In genomic region chr4:182478475-182478874, GRCh38 we compare ENCODE assay signal across 8 cellular contexts.
A peak's percentile ranks its signal among the peaks of the same experiment; 100 is the strongest.
DNase-seq lines count a peak whose midpoint lies in the region; ATAC-seq, FAIRE-seq and TF ChIP-seq lines count a peak whose summit lies in the region.

No MANE protein-coding gene starts in this region.

- H3K27ac ChIP-seq in A549 (no peak overlapping the region), breast epithelium (no peak overlapping the region)

- peak; percentile 55 for TF ChIP-seq CTCF in A549 (IDR thresholded peaks at IDR 0.05)
- peak; percentile 33 to 45 (median 35) for TF ChIP-seq CTCF in breast epithelium (IDR thresholded peaks at IDR 0.05)

- no peak for FAIRE-seq in A549 (lab: Jason Lieb, UNC)

- intact Hi-C loops in breast epithelium (cut with DNase I; ENCODE audit: low total_unique reads), result no loop called here

- peak; percentile 13 to 20 for DNase-seq in A549 (ENCODE audit: low read depth in 1 of 2, low spot score in 1 of 2)
- DNase-seq in NCI-H460 (ENCODE audit: extremely low read depth, low read depth), result peak; percentile 29
- DNase-seq in breast epithelium (ENCODE audit: low spot score in 2 of 2), result no peak
- peak; percentile 39 for DNase-seq in medulla oblongata (ENCODE audit: extremely low spot score)
- no peak for DNase-seq in stimulated activated CD4-positive, alpha-beta T cell treated with anti-CD3 and anti-CD28 coated beads, Interleukin-12 subunit alpha, Interleukin-12 subunit beta, amount 100 ng/mL, for 4 hours

- TF ChIP-seq POLR2A in A549 (IDR thresholded peaks at IDR 0.05; ENCODE audit: low read length) (no peak), breast epithelium (IDR thresholded peaks at IDR 0.05) (no peak)

- TF ChIP-seq RAD21 in A549 (conservative IDR thresholded peaks at IDR 0.05 in 1 of 2, IDR thresholded peaks at IDR 0.05 in 1 of 2), result peak; percentile 27 to 38; a peak in 3 of 5 replicates

- no peaks in the 10 kb centered on the region for H3K9me3 ChIP-seq in A549
- H3K9me3 ChIP-seq in breast epithelium, result no peaks in the 10 kb centered on the region

- H3K4me3 ChIP-seq in A549, result no peak overlapping the region
- H3K4me3 ChIP-seq in breast epithelium, result no peak overlapping the region

- CTCF ChIA-PET in A549 (lab: Yijun Ruan, JAX), result no interaction called here

- H3K4me1 ChIP-seq in A549 (no peaks in the 10 kb centered on the region), breast epithelium (no peaks in the 10 kb centered on the region)

- H3K36me3 ChIP-seq in breast epithelium, result no peaks in the 10 kb centered on the region

- no peaks in the 10 kb centered on the region for H3K27me3 ChIP-seq in breast epithelium

- 3% methylated on average over 1 of the region's 1 CpG for WGBS in A549 (ENCODE audit: missing lambda C conversion rate)

- POLR2A ChIA-PET in A549 (lab: Yijun Ruan, JAX), result no interaction called here

- ATAC-seq in A549 (peak in 1 of 2 experiments; percentile 72; a peak in 3 of 6 replicates), GM18502 (IDR thresholded peaks at IDR 0.05; ENCODE audit: poor library complexity, unreplicated experiment) (peak; percentile 87), HG03342 (IDR thresholded peaks at IDR 0.05; ENCODE audit: unreplicated experiment) (peak; percentile 85), HG03039 (IDR thresholded peaks at IDR 0.05; ENCODE audit: unreplicated experiment) (no peak)

- no peak overlapping the region for H3K4me2 ChIP-seq in A549

- no peak for TF ChIP-seq EP300 in A549 (IDR thresholded peaks at IDR 0.05)

TF ChIP-seq in A549, 52 proteins besides CTCF, POLR2A, EP300 and RAD21:
- no peak for TF ChIP-seq HOXB13 (CRISPR knock-in tag; IDR thresholded peaks at IDR 0.05; ENCODE audit: low read depth)
- TF ChIP-seq RCOR1 (IDR thresholded peaks at IDR 0.05; ENCODE audit: low read depth, low read length), result no peak
- TF ChIP-seq EHF (CRISPR knock-in tag; IDR thresholded peaks at IDR 0.05), result no peak
- no peak for TF ChIP-seq KDM1A (IDR thresholded peaks at IDR 0.05; ENCODE audit: low read depth)
- peak; percentile 52; the same call in 2 of the 3 replicates for TF ChIP-seq SMC3 (IDR thresholded peaks at IDR 0.05)
TF ChIP-seq in A549: peak in this region for 1.

Comparison
In these comparisons a context has a peak if more than half of its experiments do, and no peak if none do; other contexts are left out.
1. DNase-seq: peak in A549 (2 of 2), NCI-H460 (single experiment) and medulla oblongata (single experiment); none in breast epithelium (0 of 2) and stimulated activated CD4-positive, alpha-beta T cell treated with anti-CD3 and anti-CD28 coated beads, Interleukin-12 subunit alpha, Interleukin-12 subunit beta, amount 100 ng/mL, for 4 hours (single experiment).